8 cellular contexts compared by ENCODE assay signal in the genomic region with DNA sequence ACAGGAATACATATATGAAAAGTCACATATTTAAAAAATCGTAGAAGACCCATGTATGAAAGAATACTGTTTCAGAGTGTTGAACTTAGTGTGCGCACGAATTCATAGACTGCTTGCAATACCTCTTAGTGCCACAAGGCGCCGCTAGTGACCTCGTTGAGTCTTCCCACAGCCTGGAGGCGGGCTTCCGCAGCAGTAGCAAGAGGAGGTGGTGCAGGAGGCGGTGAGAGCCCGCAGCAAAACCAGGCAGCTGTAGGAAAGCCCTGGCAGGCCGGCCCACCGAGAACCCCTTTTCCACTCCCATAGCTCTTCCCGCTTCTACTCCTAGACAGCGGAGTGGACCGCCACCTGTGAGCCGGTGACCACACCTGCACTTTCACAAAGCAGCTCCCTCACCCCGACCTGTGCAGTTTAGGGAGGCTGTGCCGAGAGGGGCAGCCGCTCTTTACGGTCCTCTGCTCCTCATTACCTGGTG. TPM values are rescaled to one million over a fixed set of nuclear protein-coding genes. Genes with fewer than 3 reads are reported as not detected.
DNase-seq lines count a peak whose midpoint lies in the region; ATAC-seq and TF ChIP-seq lines count a peak whose summit lies in the region.

No MANE protein-coding gene starts in this region.

- no peak overlapping the region for H2AK5ac ChIP-seq in trophoblast cell (ENCODE audit: low read length)

- H3K79me2 ChIP-seq in trophoblast cell (ENCODE audit: control insufficient read depth, insufficient read depth, low read length, poor library complexity) = no peaks in the 10 kb centered on the region

- no peaks in the 10 kb centered on the region for H3K36me3 Mint-ChIP-seq in activated T-helper 2 cell treated with anti-CD3 and anti-CD28 coated beads, Interferon-gamma antibody, Interleukin-2, Interleukin-4, amounts not matched to agents 10 μg/mL and 5 μg/mL and 100 μg/mL, durations not matched to agents 14 hours and 24 hours and 36 hours (ENCODE audit: low read depth)
- peaks cover 9% of the 10 kb centered on the region for H3K36me3 Mint-ChIP-seq in type B pancreatic cell

- H2BK5ac ChIP-seq in trophoblast cell (ENCODE audit: low read depth, low read length, poor library complexity) = no peak overlapping the region

- H3K14ac ChIP-seq in trophoblast cell (ENCODE audit: low read length) = no peak overlapping the region

- peak; percentile 74 for ATAC-seq in GM19468 (IDR thresholded peaks at IDR 0.05; ENCODE audit: extremely low read depth, unreplicated experiment)
- ATAC-seq in RWPE2 (ENCODE audit: low read depth) = peak; percentile 63

- H3K9me3 Mint-ChIP-seq in activated T-helper 2 cell treated with anti-CD3 and anti-CD28 coated beads, Interferon-gamma antibody, Interleukin-2, Interleukin-4, amounts not matched to agents 10 μg/mL and 5 μg/mL and 100 μg/mL, durations not matched to agents 14 hours and 24 hours and 36 hours = no peaks in the 10 kb centered on the region
- H3K9me3 Mint-ChIP-seq in type B pancreatic cell = peaks cover 6% of the 10 kb centered on the region

- H2BK120ac ChIP-seq in trophoblast cell (ENCODE audit: insufficient read depth, low read length, poor library complexity) = no peak overlapping the region

- DNase-seq in D341Med (ENCODE audit: low spot score) (peak; percentile 93), HL-60 (ENCODE audit: low read depth in 1 of 2, low spot score in 1 of 2) (peak; percentile 62 to 76), RWPE2 (ENCODE audit: low spot score) (no peak), globus pallidus (ENCODE audit: low spot score) (peak; percentile 41), trophoblast cell (peak; percentile 66 to 91), type B pancreatic cell (ENCODE audit: extremely low spot score, unreplicated experiment) (no peak)
- DNase-seq in activated T-helper 2 cell treated with anti-CD3 and anti-CD28 coated beads, Interferon-gamma antibody, Interleukin-2, Interleukin-4, amounts not matched to agents 10 μg/mL and 5 μg/mL and 100 μg/mL, durations not matched to agents 14 hours and 24 hours and 36 hours (ENCODE audit: low spot score) = peak; percentile 53

- H4K91ac ChIP-seq in trophoblast cell (ENCODE audit: low read depth, low read length) = no peak overlapping the region

- peak overlapping the region; percentile 38 for H3K4me2 ChIP-seq in trophoblast cell (ENCODE audit: low read length)

- H3K4me3 ChIP-seq in HL-60 (replicated peaks; ENCODE audit: insufficient read depth, low read length) (no peak overlapping the region), RWPE2 (ENCODE audit: severe bottlenecking) (no peak overlapping the region), trophoblast cell (ENCODE audit: low read depth, low read length) (no peak overlapping the region)

- H2AFZ ChIP-seq in trophoblast cell (ENCODE audit: insufficient read depth, low read length, poor library complexity) = no peak overlapping the region

- H3K9ac ChIP-seq in trophoblast cell (ENCODE audit: low read length) = no peak overlapping the region

- H3K23ac ChIP-seq in trophoblast cell (ENCODE audit: low read length) = no peak overlapping the region

- intact Hi-C loops in activated T-helper 2 cell treated with anti-CD3 and anti-CD28 coated beads, Interferon-gamma antibody, Interleukin-2, Interleukin-4, amounts not matched to agents 10 μg/mL and 5 μg/mL and 100 μg/mL, durations not matched to agents 14 hours and 24 hours and 36 hours (cut with micrococcal nuclease) = loop anchor here (1.0 kb wide), 3 partner anchors 393 to 1645 kb away; no protein-coding TSS in a partner anchor

- peaks cover 5% of the 10 kb centered on the region for H3K4me1 Mint-ChIP-seq in activated T-helper 2 cell treated with anti-CD3 and anti-CD28 coated beads, Interferon-gamma antibody, Interleukin-2, Interleukin-4, amounts not matched to agents 10 μg/mL and 5 μg/mL and 100 μg/mL, durations not matched to agents 14 hours and 24 hours and 36 hours (ENCODE audit: low read depth)
- peaks cover 16% of the 10 kb centered on the region for H3K4me1 Mint-ChIP-seq in type B pancreatic cell (ENCODE audit: unreplicated experiment)

- WGBS in trophoblast cell (ENCODE audit: extremely low coverage, insufficient coverage, insufficient read length) = no CpG with 5 or more reads among the region's 20 CpGs

- H3K27me3 Mint-ChIP-seq in activated T-helper 2 cell treated with anti-CD3 and anti-CD28 coated beads, Interferon-gamma antibody, Interleukin-2, Interleukin-4, amounts not matched to agents 10 μg/mL and 5 μg/mL and 100 μg/mL, durations not matched to agents 14 hours and 24 hours and 36 hours (ENCODE audit: low read depth) = no peaks in the 10 kb centered on the region
- H3K27me3 Mint-ChIP-seq in type B pancreatic cell = peaks cover 11% of the 10 kb centered on the region

- no peak overlapping the region for H4K12ac ChIP-seq in trophoblast cell (ENCODE audit: low read depth, low read length)

- H3K27ac ChIP-seq in HL-60 (replicated peaks) (no peak overlapping the region), RWPE2 (ENCODE audit: poor library complexity, severe bottlenecking) (no peak overlapping the region), trophoblast cell (ENCODE audit: low read depth, low read length) (no peak overlapping the region)

- no peaks in the 10 kb centered on the region for H3K79me1 ChIP-seq in trophoblast cell (ENCODE audit: low read length)

- no peaks in the 10 kb centered on the region for H3K9me3 ChIP-seq in RWPE2 (ENCODE audit: severe bottlenecking)
- peaks cover under 1% of the 10 kb centered on the region for H3K9me3 ChIP-seq in trophoblast cell (ENCODE audit: insufficient read depth, low read depth, low read length)

- TF ChIP-seq CTCF in HL-60 (IDR thresholded peaks at IDR 0.05; ENCODE audit: insufficient read depth, low read length) (peak; percentile 96), RWPE2 (IDR thresholded peaks at IDR 0.05; ENCODE audit: poor library complexity, severe bottlenecking) (peak; percentile 71), type B pancreatic cell (conservative IDR thresholded peaks at IDR 0.05) (peak; percentile 87)

- H3K27me3 ChIP-seq in HL-60 (ENCODE audit: insufficient read depth, poor library complexity, severe bottlenecking) (no peaks in the 10 kb centered on the region), RWPE2 (ENCODE audit: insufficient read depth, poor library complexity, severe bottlenecking) (no peaks in the 10 kb centered on the region), trophoblast cell (ENCODE audit: insufficient read depth, low read length) (no peaks in the 10 kb centered on the region)

- H3K4me1 ChIP-seq in RWPE2 (ENCODE audit: insufficient read depth, poor library complexity, severe bottlenecking) (no peaks in the 10 kb centered on the region), trophoblast cell (ENCODE audit: control insufficient read depth in 1 of 2, insufficient read depth in 2 of 2, low read length in 2 of 2) (peaks cover 0 to 4% of the 10 kb centered on the region in 2 experiments)

- H3K4me3 Mint-ChIP-seq in activated T-helper 2 cell treated with anti-CD3 and anti-CD28 coated beads, Interferon-gamma antibody, Interleukin-2, Interleukin-4, amounts not matched to agents 10 μg/mL and 5 μg/mL and 100 μg/mL, durations not matched to agents 14 hours and 24 hours and 36 hours (ENCODE audit: low read depth) = peak overlapping the region; percentile 30
- no peak overlapping the region for H3K4me3 Mint-ChIP-seq in type B pancreatic cell

- H4K8ac ChIP-seq in trophoblast cell (ENCODE audit: low read depth, low read length) = no peak overlapping the region

- H2BK12ac ChIP-seq in trophoblast cell (ENCODE audit: low read length) = no peak overlapping the region

- H3K18ac ChIP-seq in trophoblast cell (ENCODE audit: low read length) = no peak overlapping the region

- no peaks in the 10 kb centered on the region for H3K36me3 ChIP-seq in RWPE2 (ENCODE audit: low read depth)
- peaks cover 15 to 29% of the 10 kb centered on the region in 2 experiments for H3K36me3 ChIP-seq in trophoblast cell (ENCODE audit: control insufficient read depth in 1 of 2, insufficient read depth in 2 of 2, low read length in 2 of 2)

- no peak overlapping the region for H3K4ac ChIP-seq in trophoblast cell (ENCODE audit: low read depth, low read length)

- no peak overlapping the region for H3K27ac Mint-ChIP-seq in activated T-helper 2 cell treated with anti-CD3 and anti-CD28 coated beads, Interferon-gamma antibody, Interleukin-2, Interleukin-4, amounts not matched to agents 10 μg/mL and 5 μg/mL and 100 μg/mL, durations not matched to agents 14 hours and 24 hours and 36 hours
- no peak overlapping the region for H3K27ac Mint-ChIP-seq in type B pancreatic cell

RNA-seq across cellular contexts. Expression of a gene that starts 23.5 kb away (rescaled TPM):
- total RNA-seq in activated T-helper 2 cell treated with anti-CD3 and anti-CD28 coated beads, Interferon-gamma antibody, Interleukin-2, Interleukin-4, amounts not matched to agents 10 μg/mL and 5 μg/mL and 100 μg/mL, durations not matched to agents 14 hours and 24 hours and 36 hours = not detected in 2 replicates
- polyA plus RNA-seq in trophoblast cell (2013) = 25.0 and 26.3 TPM in 2 replicates
- total RNA-seq in type B pancreatic cell (ENCODE audit: low replicate concordance) = 11.3 and 18.0 TPM in 2 replicates

Comparison
In these comparisons a context has a peak if more than half of its experiments do, and no peak if none do; other contexts are left out.
1. DNase-seq: peak in D341Med (single experiment), HL-60 (2 of 2), activated T-helper 2 cell treated with anti-CD3 and anti-CD28 coated beads, Interferon-gamma antibody, Interleukin-2, Interleukin-4, amounts not matched to agents 10 μg/mL and 5 μg/mL and 100 μg/mL, durations not matched to agents 14 hours and 24 hours and 36 hours (single experiment), globus pallidus (single experiment) and trophoblast cell (2 of 2); none in RWPE2 (single experiment) and type B pancreatic cell (single experiment).
2. RNA of a gene that starts 23.5 kb away (total RNA-seq): 11.3 to 18.0 TPM in type B pancreatic cell; not detected in activated T-helper 2 cell treated with anti-CD3 and anti-CD28 coated beads, Interferon-gamma antibody, Interleukin-2, Interleukin-4, amounts not matched to agents 10 μg/mL and 5 μg/mL and 100 μg/mL, durations not matched to agents 14 hours and 24 hours and 36 hours; every median in the first group is over 10 times any median in the second.
3. Peak in every context shown above with its lines, with median percentiles within 50 percentile points of each other: CTCF ChIP-seq.